In genomic region chr6:52584203-52584602, GRCh38 we compare ENCODE assay signal across 8 cellular contexts.
"Had no signal": no experiment of that assay in that cellular context is flagged by ENCODE, and none has a peak within 500 bp of the region (broad histone marks: within the 10 kb centered on the region; RNA-seq: fewer than 3 reads in every experiment).

No MANE protein-coding gene starts in this region.

- H3K27ac ChIP-seq: GM23248 had no signal

- ATAC-seq: HCT116, K562 had no signal

- FAIRE-seq: K562 had no signal

- H3K9ac ChIP-seq: GM23248 had no signal

- H3K4me1 ChIP-seq: HAP-1 had no signal

- H3K4me3 ChIP-seq: GM23248, HAP-1, K562 had no signal

- DNase-seq: GM23248, GOT3, H7, IMR-90, KG1 had no signal

- H3K9me3 ChIP-seq: HAP-1 had no signal

- H2AFZ ChIP-seq: GM23248 had no signal

- H3K36me3 ChIP-seq: HAP-1 had no signal
